In the genomic region with DNA sequence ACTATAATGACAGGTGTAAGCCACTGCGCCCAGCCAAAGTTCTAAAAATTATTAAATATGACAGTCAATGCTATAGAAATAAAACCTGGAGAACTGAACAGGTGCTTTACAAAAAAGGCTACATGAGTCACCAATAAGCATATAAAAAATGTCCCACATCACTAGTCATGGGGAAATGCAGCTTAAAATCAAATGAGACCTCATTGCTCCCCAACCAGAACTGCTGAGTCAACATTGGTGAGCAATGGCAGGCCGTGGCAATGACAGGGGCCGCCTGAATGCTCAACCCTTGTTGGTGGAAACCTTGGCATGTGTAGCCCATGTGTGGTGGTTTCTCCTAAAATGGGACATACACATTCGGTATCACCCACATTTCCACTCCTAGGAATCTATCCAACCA, we compare ENCODE assay signal across 30 cellular contexts.
DNase-seq lines count a peak whose midpoint lies in the region; ATAC-seq, FAIRE-seq and TF ChIP-seq lines count a peak whose summit lies in the region.
"Had no signal": no experiment of that assay in that cellular context is flagged by ENCODE, and none has a peak within 500 bp of the region (broad histone marks: within the 10 kb centered on the region; RNA-seq: fewer than 3 reads in every experiment).

No MANE protein-coding gene starts in this region.

- ATAC-seq in HepG2 (no peak), right lobe of liver (no peak), Panc1 (no peak)
- ATAC-seq: CD8-positive, alpha-beta T cell; T-cell had no signal

- POLR2A ChIA-PET in HepG2 (lab: Yijun Ruan, JAX) (no interaction called here), Panc1 (lab: Charles Lee) (no interaction called here), OCI-LY7 (lab: Charles Lee) (interaction anchor here (0.6 kb wide), 1 partner anchor 78 kb away, joined by 6 read pairs; no protein-coding TSS in a partner anchor)

- H3K27ac ChIP-seq in HepG2 (ENCODE audit: extremely low read length, insufficient read depth, low read length) (no peak overlapping the region), right lobe of liver (no peak overlapping the region), Panc1 (ENCODE audit: low read length) (peak overlapping the region; percentile 44; the same call in 1 of the 2 replicates), OCI-LY7 (ENCODE audit: low read depth, low read length, poor library complexity, severe bottlenecking) (no peak overlapping the region)
- H3K27ac ChIP-seq: C4-2B, PC-9, RWPE1 had no signal

- H3K27me3 ChIP-seq in HepG2 (ENCODE audit: control insufficient read depth in 1 of 2, insufficient read depth in 2 of 2, low read length in 2 of 2) (no peaks in the 10 kb centered on the region), right lobe of liver (no peaks in the 10 kb centered on the region), Panc1 (ENCODE audit: control insufficient read depth, insufficient read depth, low read length) (no peaks in the 10 kb centered on the region)

- no peak for DNase-seq in HepG2 (ENCODE audit: low spot score)
- DNase-seq in right lobe of liver = no peak
- DNase-seq in Panc1 (ENCODE audit: low read depth, low spot score) = no peak
- DNase-seq in kidney tubule cell (ENCODE audit: low spot score) = peak; percentile 71
- no peak for DNase-seq in OCI-LY7 (ENCODE audit: low spot score)
- no peak for DNase-seq in AG08395 (ENCODE audit: low spot score)
- no peak for DNase-seq in type B pancreatic cell (ENCODE audit: extremely low spot score, unreplicated experiment)
- no peak for DNase-seq in NK-92 (lab: John Stamatoyannopoulos, UW; ENCODE audit: unreplicated experiment)
- DNase-seq: Calu3; CD8-positive, alpha-beta T cell; DMS79 treated with DMSO at 0.1 percent for 48 hours; GF-D8; KG1; NCI-H1092 treated with DMSO at 0.1 percent for 48 hours; NCI-H1436; NCI-H187; NCI-H2081 treated with DMSO at 0.1 percent for 48 hours; NCI-H2171 treated with DMSO at 0.1 percent for 48 hours; NCI-H345; NCI-H524; NCI-H774; NK-92 treated with Interleukin-12 subunit alpha and Interleukin-12 subunit beta, amount 100 ng/mL, for 24 hours; PC-9; SHP77; T-cell had no signal

- H3K36me3 ChIP-seq in HepG2 (replicated peaks in 1 of 2; ENCODE audit: control insufficient read depth in 1 of 2, insufficient read depth in 2 of 2, low read length in 2 of 2) (no peaks in the 10 kb centered on the region), right lobe of liver (no peaks in the 10 kb centered on the region), Panc1 (ENCODE audit: control insufficient read depth, insufficient read depth, low read length) (no peaks in the 10 kb centered on the region), OCI-LY7 (ENCODE audit: insufficient read depth, low read length) (no peaks in the 10 kb centered on the region)

- in situ Hi-C loops in HepG2 (cut with HindIII; ENCODE audit: extremely low pct_ligation_motif_present, low pct_unique_long_range_greater_than_20kb) = no loop called here
- in situ Hi-C loops in Panc1 (cut with HindIII; ENCODE audit: low pct_unique_long_range_greater_than_20kb, low sequenced_read_pairs) = no loop called here

- intact Hi-C loops in HepG2 (cut with micrococcal nuclease; ENCODE audit: unreplicated experiment) = no loop called here
- intact Hi-C loops in right lobe of liver (cut with DNase I) = no loop called here
- intact Hi-C loops in Panc1 (cut with micrococcal nuclease; ENCODE audit: unreplicated experiment) = no loop called here
- intact Hi-C loops in OCI-LY7 (cut with micrococcal nuclease; ENCODE audit: unreplicated experiment) = loop anchor here (2.0 to 10.0 kb wide), 2 partner anchors 352 to 510 kb away; partner anchors contain the start of gene KLF6

- peaks cover 20% of the 10 kb centered on the region for H3K9me3 Mint-ChIP-seq in type B pancreatic cell

- H3K4me3 ChIP-seq in HepG2 (replicated peaks in 1 of 3; ENCODE audit: insufficient read depth in 1 of 3, low read depth in 2 of 3, low read length in 3 of 3) (no peak overlapping the region), right lobe of liver (no peak overlapping the region), Panc1 (ENCODE audit: low read depth in 2 of 2, low read length in 2 of 2) (no peak overlapping the region), OCI-LY7 (ENCODE audit: low read depth, low read length, poor library complexity, severe bottlenecking) (no peak overlapping the region)
- H3K4me3 ChIP-seq: PC-9 had no signal

- H3K4me2 ChIP-seq in HepG2 (ENCODE audit: low read depth, low read length) (no peak overlapping the region), OCI-LY7 (ENCODE audit: low read length) (no peak overlapping the region)
- H3K4me2 ChIP-seq: PC-9 had no signal

- no peak overlapping the region for H3K9ac ChIP-seq in HepG2 (ENCODE audit: insufficient read depth, low read depth, low read length)

- no peak for TF ChIP-seq EP300 in HepG2 (IDR thresholded peaks at IDR 0.05; ENCODE audit: low read depth in 2 of 2, low read length in 2 of 2)
- no peak for TF ChIP-seq EP300 in HepG2 (CRISPR knock-in tag; IDR thresholded peaks at IDR 0.05; ENCODE audit: borderline replicate concordance)

- H2AFZ ChIP-seq in HepG2 (ENCODE audit: low read length) = no peak overlapping the region
- no peak overlapping the region for H2AFZ ChIP-seq in OCI-LY7 (ENCODE audit: low read length)
- H2AFZ ChIP-seq: PC-9 had no signal

- no peaks in the 10 kb centered on the region for H3K9me2 ChIP-seq in OCI-LY7 (ENCODE audit: insufficient read depth, low read length)

- CTCF ChIA-PET in HepG2 (lab: Yijun Ruan, JAX; ENCODE audit: low intra/inter-chr PET ratio, low total read pairs) (no interaction called here), Panc1 (lab: Charles Lee) (no interaction called here), OCI-LY7 (lab: Charles Lee; ENCODE audit: unreplicated experiment) (no interaction called here)

- no peak for FAIRE-seq in HepG2 (lab: Jason Lieb, UNC)
- FAIRE-seq: A204.1, GM12892, H54 had no signal

- H3K27me3 Mint-ChIP-seq in type B pancreatic cell = no peaks in the 10 kb centered on the region
- H3K27me3 Mint-ChIP-seq: T-cell had no signal

- H4K20me1 ChIP-seq in HepG2 (ENCODE audit: insufficient read depth, low read length) (no peaks in the 10 kb centered on the region), OCI-LY7 (ENCODE audit: insufficient read depth, low read length) (no peaks in the 10 kb centered on the region; the same call in 1 of the 2 replicates)

- peaks cover 8% of the 10 kb centered on the region for H3K36me3 Mint-ChIP-seq in type B pancreatic cell
- H3K36me3 Mint-ChIP-seq: CD8-positive, alpha-beta T cell had no signal

- H3K4me1 ChIP-seq in HepG2 (ENCODE audit: insufficient read depth, low read length) (no peaks in the 10 kb centered on the region), right lobe of liver (no peaks in the 10 kb centered on the region), Panc1 (ENCODE audit: control insufficient read depth, insufficient read depth, low read length) (no peaks in the 10 kb centered on the region), OCI-LY7 (ENCODE audit: insufficient read depth, low read length, poor library complexity, severe bottlenecking) (peaks cover 19% of the 10 kb centered on the region)

- TF ChIP-seq RAD21 in HepG2 (CRISPR knock-in tag; IDR thresholded peaks at IDR 0.05) = no peak

- H3K79me2 ChIP-seq in HepG2 (ENCODE audit: insufficient read depth, low read length) (no peaks in the 10 kb centered on the region), OCI-LY7 (ENCODE audit: insufficient read depth, low read depth, low read length) (no peaks in the 10 kb centered on the region)

- no peak overlapping the region for H3K27ac Mint-ChIP-seq in type B pancreatic cell
- H3K27ac Mint-ChIP-seq: CD8-positive, alpha-beta T cell had no signal

- BruUV-seq in HepG2 (replicated peaks; lab: Mats Ljungman, UMichigan) (no TSS peak), Panc1 (replicated peaks; lab: Mats Ljungman, UMichigan) (no TSS peak), OCI-LY7 (replicated peaks; lab: Mats Ljungman, UMichigan) (no TSS peak)

- H3K4me3 Mint-ChIP-seq in type B pancreatic cell = no peak overlapping the region
- H3K4me3 Mint-ChIP-seq: CD8-positive, alpha-beta T cell; T-cell had no signal

- TF ChIP-seq CTCF in HepG2 (CRISPR knock-in tag; IDR thresholded peaks at IDR 0.05) (no peak), right lobe of liver (IDR thresholded peaks at IDR 0.05) (no peak), Panc1 (IDR thresholded peaks at IDR 0.05) (no peak), OCI-LY7 (conservative IDR thresholded peaks at IDR 0.05; ENCODE audit: low read length) (no peak), type B pancreatic cell (conservative IDR thresholded peaks at IDR 0.05) (no peak)

- no peaks in the 10 kb centered on the region for H3K9me3 ChIP-seq in HepG2 (ENCODE audit: low read length)
- no peaks in the 10 kb centered on the region for H3K9me3 ChIP-seq in right lobe of liver
- H3K9me3 ChIP-seq in Panc1 (ENCODE audit: control insufficient read depth, insufficient read depth, low read depth, low read length) = peaks cover 11% of the 10 kb centered on the region; the same call in 1 of the 2 replicates
- H3K9me3 ChIP-seq in OCI-LY7 (ENCODE audit: low read length) = no peaks in the 10 kb centered on the region

- 8% methylated on average over 4 of the region's 4 CpGs for WGBS in HepG2 (ENCODE audit: low lambda C conversion rate)
- 89% methylated on average over 3 of the region's 4 CpGs for WGBS in right lobe of liver (ENCODE audit: insufficient coverage, low coverage, low lambda C conversion rate, missing lambda C conversion rate)

- no peak for TF ChIP-seq POLR2A in HepG2 (IDR thresholded peaks at IDR 0.05; ENCODE audit: insufficient read depth in 1 of 2, low read depth in 2 of 2, low read length in 2 of 2)
- TF ChIP-seq POLR2A in right lobe of liver (IDR thresholded peaks at IDR 0.05) = no peak

- peaks cover 8% of the 10 kb centered on the region for H3K4me1 Mint-ChIP-seq in type B pancreatic cell (ENCODE audit: unreplicated experiment)

TF ChIP-seq in HepG2, 621 proteins besides CTCF, POLR2A, EP300 and RAD21:
- no peak for TF ChIP-seq HIVEP1 (CRISPR knock-in tag; IDR thresholded peaks at IDR 0.05)
- TF ChIP-seq MAFF (IDR thresholded peaks at IDR 0.05; ENCODE audit: low read depth, low read length) = peak; percentile 66
- TF ChIP-seq MAFK (conservative IDR thresholded peaks at IDR 0.05 in 1 of 2, IDR thresholded peaks at IDR 0.05 in 1 of 2; ENCODE audit: low read length in 2 of 2) = peak; percentile 57 to 83; a peak in 3 of 4 replicates
